Comparison of ENCODE assay signal across 16 cellular contexts in genomic region chr5:156621719-156622118, GRCh38.
A peak's percentile ranks its signal among the peaks of the same experiment; 100 is the strongest.
DNase-seq lines count a peak whose midpoint lies in the region; ATAC-seq and TF ChIP-seq lines count a peak whose summit lies in the region.
"Had no signal": no experiment of that assay in that cellular context is flagged by ENCODE, and none has a peak within 500 bp of the region (broad histone marks: within the 10 kb centered on the region; RNA-seq: fewer than 3 reads in every experiment).

No MANE protein-coding gene starts in this region.

- peak; percentile 8 for DNase-seq in GM20000 (ENCODE audit: low spot score)
- DNase-seq in Kasumi-1 (lab: John Stamatoyannopoulos, UW), result no peak
- no peak for DNase-seq in NCI-H2029 (lab: John Stamatoyannopoulos, UW)
- DNase-seq in T1000 (lab: John Stamatoyannopoulos, UW), result no peak
- DNase-seq in glomerular visceral epithelial cell (ENCODE audit: extremely low spot score), result no peak
- DNase-seq: C1 segment of cervical spinal cord; Calu3; CD4-positive, alpha-beta memory T cell; COR-L47; DMS53; DMS79 treated with DMSO at 0.1 percent for 48 hours; GF-D8; GOT3; HFFc6 had no signal

- peak; percentile 86 for ATAC-seq in GM18867 (IDR thresholded peaks at IDR 0.05; ENCODE audit: unreplicated experiment)
- peak; percentile 69 for ATAC-seq in HG03280 (IDR thresholded peaks at IDR 0.05; ENCODE audit: unreplicated experiment)

- no peak for TF ChIP-seq CTCF in GM20000 (IDR thresholded peaks at IDR 0.05; ENCODE audit: extremely low read depth, missing control alignments)
